ENCODE assay signal across 23 cellular contexts in the genomic region with DNA sequence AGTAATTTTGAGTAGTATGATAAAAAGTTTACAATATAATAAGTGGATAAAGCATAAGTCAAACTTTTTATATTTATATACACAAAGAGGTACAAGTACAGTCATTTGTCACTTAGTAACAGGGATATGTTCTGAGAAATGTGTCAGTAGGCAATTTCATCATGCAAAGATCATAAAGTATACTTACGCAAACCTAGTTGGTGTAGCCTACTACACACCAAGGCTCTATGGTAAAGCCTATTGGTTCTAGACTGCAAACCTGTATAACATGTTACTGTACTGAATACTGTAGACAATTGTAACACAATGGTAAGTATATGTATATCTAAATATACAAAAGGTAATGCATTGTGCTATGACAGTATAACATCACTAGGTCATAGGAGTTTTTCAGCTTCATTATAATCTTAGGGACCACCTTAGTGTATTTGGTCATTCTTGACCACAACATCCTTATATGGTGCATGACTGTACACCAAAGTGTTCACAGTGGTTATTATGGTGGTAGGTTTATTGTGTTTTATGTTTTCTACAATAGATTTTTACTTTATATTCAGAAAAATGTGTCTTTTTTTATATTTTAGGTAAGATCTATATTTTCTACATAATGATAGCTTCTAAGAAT. TPM values are rescaled to one million over a fixed set of nuclear protein-coding genes. Genes with fewer than 3 reads are reported as not detected.
DNase-seq lines count a peak whose midpoint lies in the region; ATAC-seq and TF ChIP-seq lines count a peak whose summit lies in the region.
"Had no signal": no experiment of that assay in that cellular context is flagged by ENCODE, and none has a peak within 500 bp of the region (broad histone marks: within the 10 kb centered on the region; RNA-seq: fewer than 3 reads in every experiment).

No MANE protein-coding gene starts in this region.

- H3K36me3 Mint-ChIP-seq in natural killer cell: no peaks in the 10 kb centered on the region
- H3K36me3 Mint-ChIP-seq: activated naive CD4-positive, alpha-beta T cell treated with anti-CD3 and anti-CD28 coated beads, Interleukin-2, amount 50 U/mL, for 72 hours had no signal

- peak in 2 of 3 donors; percentile 42 to 47 for ATAC-seq in natural killer cell
- ATAC-seq: activated naive CD4-positive, alpha-beta T cell treated with anti-CD3 and anti-CD28 coated beads, Interleukin-2, amount 50 U/mL, for 72 hours; activated T-cell treated with anti-CD3 and anti-CD28 coated beads, Interleukin-2, amount 50 U/mL, for 4 hours; naive thymus-derived CD4-positive, alpha-beta T cell; pancreas had no signal

- peak overlapping the region in 1 of 2 donors; percentile 41 for H3K27ac Mint-ChIP-seq in natural killer cell
- H3K27ac Mint-ChIP-seq: activated naive CD4-positive, alpha-beta T cell treated with anti-CD3 and anti-CD28 coated beads, Interleukin-2, amount 50 U/mL, for 72 hours; immature natural killer cell; naive thymus-derived CD4-positive, alpha-beta T cell had no signal

- intact Hi-C loops in natural killer cell (cut with micrococcal nuclease): no loop called here

- in situ Hi-C loops in astrocyte of the spinal cord (cut with HindIII; ENCODE audit: low sequenced_read_pairs): no loop called here

- H3K9me3 Mint-ChIP-seq in natural killer cell: no peaks in the 10 kb centered on the region
- H3K9me3 Mint-ChIP-seq: activated naive CD4-positive, alpha-beta T cell treated with anti-CD3 and anti-CD28 coated beads, Interleukin-2, amount 50 U/mL, for 72 hours; activated T-cell treated with anti-CD3 and anti-CD28 coated beads, Interleukin-2, amount 50 U/mL, for 4 hours; immature natural killer cell; naive thymus-derived CD4-positive, alpha-beta T cell had no signal

- H3K27me3 Mint-ChIP-seq in natural killer cell (ENCODE audit: low read depth in 2 of 2): no peaks in the 10 kb centered on the region
- H3K27me3 Mint-ChIP-seq: naive thymus-derived CD4-positive, alpha-beta T cell had no signal

- TF ChIP-seq CTCF in astrocyte of the spinal cord (IDR thresholded peaks at IDR 0.05; ENCODE audit: low read depth, low read length): no peak
- TF ChIP-seq CTCF in natural killer cell (IDR thresholded peaks at IDR 0.05): no peak

- no peak overlapping the region for H3K4me3 Mint-ChIP-seq in natural killer cell
- H3K4me3 Mint-ChIP-seq: activated T-cell treated with anti-CD3 and anti-CD28 coated beads, Interleukin-2, amount 50 U/mL, for 4 hours; immature natural killer cell; naive thymus-derived CD4-positive, alpha-beta T cell had no signal

- peak; percentile 43 for DNase-seq in EH (ENCODE audit: low read depth)
- DNase-seq in M059J (ENCODE audit: low read depth): peak; percentile 38
- DNase-seq in astrocyte of the spinal cord (ENCODE audit: low read depth, low spot score): peak; percentile 58
- no peak for DNase-seq in natural killer cell
- DNase-seq in NCI-H2107 treated with DMSO at 0.1 percent for 48 hours (lab: John Stamatoyannopoulos, UW; ENCODE audit: unreplicated experiment): no peak
- DNase-seq in NCI-H1436 (lab: John Stamatoyannopoulos, UW): no peak
- DNase-seq in NCI-H1436 treated with DMSO at 0.1 percent for 48 hours (lab: John Stamatoyannopoulos, UW): no peak
- DNase-seq: activated CD4-positive, alpha-beta T cell treated with anti-CD3 and anti-CD28 coated beads, Interleukin-2, amount 50 U/mL, for 4 hours; activated T-cell treated with anti-CD3 and anti-CD28 coated beads, Interleukin-2, amount 50 U/mL, for 4 hours; Calu3; GDM1; immature natural killer cell; mammary epithelial cell; naive thymus-derived CD4-positive, alpha-beta T cell; NCI-H187; pancreas; Right ventricle myocardium superior; stimulated activated CD4-positive, alpha-beta T cell treated with anti-CD3 and anti-CD28 coated beads, Interleukin-2, amount 100 ng/mL, for 48 hours; T-helper 1 cell had no signal

- H3K4me3 ChIP-seq in astrocyte of the spinal cord (ENCODE audit: low read depth, low read length): no peak overlapping the region
- H3K4me3 ChIP-seq: BLaER1, HAP-1, pancreas, vagina had no signal

- peaks cover 0 to 4% of the 10 kb centered on the region in 2 donors for H3K4me1 Mint-ChIP-seq in natural killer cell
- H3K4me1 Mint-ChIP-seq: immature natural killer cell had no signal

RNA-seq across cellular contexts. Expression of a gene that starts 14.9 kb away (rescaled TPM):
- 70.3 and 74.2 TPM in 2 replicates for total RNA-seq in M059J (2014; rRNA removed; shearing (Covaris generic))
- total RNA-seq in natural killer cell: 100 to 1,000 TPM in 2 of 3 donors, 10 to 100 TPM in 1; 97.0 to 106 (median 105) TPM

RNA-seq across cellular contexts. Expression of a gene that starts 48.3 kb away (rescaled TPM):
- 19.0 and 31.5 TPM in 2 replicates for total RNA-seq in M059J (2014; rRNA removed; shearing (Covaris generic))
- total RNA-seq in natural killer cell: 10 to 100 TPM; 28.7 to 47.1 (median 33.4) TPM

Comparison
In these comparisons a context has a peak if more than half of its experiments do, and no peak if none do; other contexts are left out.
1. DNase-seq: peak in EH (single experiment), M059J (single experiment) and astrocyte of the spinal cord (single experiment); none in natural killer cell (single experiment), NCI-H2107 treated with DMSO at 0.1 percent for 48 hours (single experiment), NCI-H1436 (single experiment) and NCI-H1436 treated with DMSO at 0.1 percent for 48 hours (single experiment).